Comparison of ENCODE assay signal across 1 cellular context in the genomic region with DNA sequence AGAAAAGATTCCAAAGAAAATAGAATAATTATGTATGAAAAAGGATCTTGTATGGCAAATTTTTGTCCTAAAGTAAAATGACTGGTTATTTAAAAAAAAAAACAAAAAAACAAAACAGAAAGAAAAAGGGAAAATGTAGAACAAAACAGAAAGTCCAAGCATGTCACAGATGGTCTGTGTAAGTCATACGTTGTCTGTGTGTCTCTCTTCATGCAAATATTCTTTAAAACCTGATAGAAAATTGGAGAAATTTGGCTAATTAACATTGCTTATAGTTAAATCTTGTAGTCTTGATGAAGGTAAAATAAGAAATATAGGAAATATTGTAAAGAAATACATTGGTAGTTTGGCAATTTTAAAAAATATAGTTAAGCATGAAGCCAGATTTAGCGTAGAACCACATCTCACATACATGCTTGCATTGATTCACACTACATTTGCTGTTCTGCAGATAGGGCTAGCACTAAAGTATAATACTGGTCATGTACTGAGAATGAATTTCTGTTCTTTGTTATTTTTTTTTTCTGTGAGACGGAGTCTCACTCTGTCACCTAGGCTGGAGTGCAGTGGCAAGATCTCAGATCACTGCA.
A peak's percentile ranks its signal among the peaks of the same experiment; 100 is the strongest.
TF ChIP-seq lines count a peak whose summit lies in the region.

No MANE protein-coding gene starts in this region.

TF ChIP-seq in SK-N-SH, 30 proteins besides CTCF, POLR2A, EP300 and RAD21:
- TF ChIP-seq, protein P1, sequence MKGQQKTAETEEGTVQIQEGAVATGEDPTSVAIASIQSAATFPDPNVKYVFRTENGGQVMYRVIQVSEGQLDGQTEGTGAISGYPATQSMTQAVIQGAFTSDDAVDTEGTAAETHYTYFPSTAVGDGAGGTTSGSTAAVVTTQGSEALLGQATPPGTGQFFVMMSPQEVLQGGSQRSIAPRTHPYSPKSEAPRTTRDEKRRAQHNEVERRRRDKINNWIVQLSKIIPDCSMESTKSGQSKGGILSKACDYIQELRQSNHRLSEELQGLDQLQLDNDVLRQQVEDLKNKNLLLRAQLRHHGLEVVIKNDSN (IDR thresholded peaks at IDR 0.05; ENCODE audit: borderline replicate concordance, low read depth): 0 out of 2 replicates have a peak, but pooled peaks have one; percentile 6
- TF ChIP-seq SMC3 (IDR thresholded peaks at IDR 0.05; ENCODE audit: low read depth, low read length): no peak
